Comparison of ENCODE assay signal across 23 cellular contexts in genomic region chr13:77863037-77863630, GRCh38. TPM values are rescaled to one million over a fixed set of nuclear protein-coding genes. Genes with fewer than 3 reads are reported as not detected.
"Had no signal": no experiment of that assay in that cellular context is flagged by ENCODE, and none has a peak within 500 bp of the region (broad histone marks: within the 10 kb centered on the region; RNA-seq: fewer than 3 reads in every experiment).

No MANE protein-coding gene starts in this region.

- H3K4me1 ChIP-seq: adrenal gland, psoas muscle had no signal

- H3K27me3 ChIP-seq: adrenal gland, upper lobe of left lung had no signal

- H3K27ac Mint-ChIP-seq: activated B cell treated with CpG ODN at 0.5 μM for 24 hours; activated CD4-positive, alpha-beta T cell treated with anti-CD3 and anti-CD28 coated beads, Interleukin-2, amount 10 ng/mL, durations not matched to agents 24 days and 14 days; activated T-helper 2 cell treated with anti-CD3 and anti-CD28 coated beads, Interferon-gamma antibody, Interleukin-2, Interleukin-4, amounts not matched to agents 10 μg/mL and 5 μg/mL and 100 μg/mL, durations not matched to agents 14 hours and 24 hours and 36 hours; natural killer cell had no signal

- H3K36me3 ChIP-seq: adrenal gland, upper lobe of left lung had no signal

- FAIRE-seq: endothelial cell of umbilical vein had no signal

- H3K36me3 Mint-ChIP-seq: natural killer cell had no signal

- H3K4me1 Mint-ChIP-seq: activated B cell treated with CpG ODN at 0.5 μM for 24 hours; activated CD4-positive, alpha-beta T cell treated with anti-CD3 and anti-CD28 coated beads, Interleukin-2, amount 10 ng/mL, durations not matched to agents 24 days and 14 days; natural killer cell had no signal

- H3K27ac ChIP-seq: coronary artery, psoas muscle, upper lobe of left lung had no signal

- H3K4me3 Mint-ChIP-seq: activated B cell treated with CpG ODN at 0.5 μM for 24 hours; activated CD4-positive, alpha-beta T cell treated with anti-CD3 and anti-CD28 coated beads, Interleukin-2, amount 10 ng/mL, durations not matched to agents 24 days and 14 days; natural killer cell had no signal

- ATAC-seq: left lobe of liver, mucosa of descending colon, natural killer cell, psoas muscle, sciatic nerve had no signal

- DNase-seq: activated B cell treated with CpG ODN at 0.5 μM for 24 hours; activated CD4-positive, alpha-beta T cell treated with anti-CD3 and anti-CD28 coated beads, Interleukin-2, amount 10 ng/mL, durations not matched to agents 24 days and 14 days; activated naive CD4-positive, alpha-beta T cell treated with anti-CD3 and anti-CD28 coated beads, Interleukin-2, amount 50 U/mL, for 16 hours; activated T-cell treated with anti-CD3 and anti-CD28 coated beads for 4 hours; adrenal gland; caudate nucleus; effector CD4-positive, alpha-beta T cell; foreskin melanocyte; head of caudate nucleus; mammary epithelial cell; mucosa of descending colon; natural killer cell; psoas muscle; stimulated activated CD4-positive, alpha-beta T cell treated with anti-CD3 and anti-CD28 coated beads, Interleukin-2, amount 100 ng/mL, for 24 hours; stimulated activated naive CD4-positive, alpha-beta T cell treated with Interleukin-2 at 50 U/mL for 16 hours; T-helper 9 cell; upper lobe of left lung had no signal

- H3K9me3 ChIP-seq: adrenal gland, mucosa of descending colon, psoas muscle, upper lobe of left lung had no signal

- H3K4me3 ChIP-seq: adrenal gland, coronary artery, mucosa of descending colon, psoas muscle, upper lobe of left lung had no signal

RNA-seq across cellular contexts. Expression of gene EDNRB, which starts 55.5 kb away (rescaled TPM):
- total RNA-seq: activated B cell treated with CpG ODN at 0.5 μM for 24 hours; activated CD4-positive, alpha-beta T cell treated with anti-CD3 and anti-CD28 coated beads, Interleukin-2, amount 10 ng/mL, durations not matched to agents 24 days and 14 days; activated CD8-positive, alpha-beta memory T cell treated with anti-CD3 and anti-CD28 coated beads for 36 hours; activated T-helper 2 cell treated with anti-CD3 and anti-CD28 coated beads, Interferon-gamma antibody, Interleukin-2, Interleukin-4, amounts not matched to agents 10 μg/mL and 5 μg/mL and 100 μg/mL, durations not matched to agents 14 hours and 24 hours and 36 hours; natural killer cell had no signal
